Comparison of ENCODE assay signal across 7 cellular contexts in genomic region chr1:165623624-165624023, GRCh38.
"Had no signal": no experiment of that assay in that cellular context is flagged by ENCODE, and none has a peak within 500 bp of the region (broad histone marks: within the 10 kb centered on the region; RNA-seq: fewer than 3 reads in every experiment).

No MANE protein-coding gene starts in this region.

- FAIRE-seq: H1, H54, HTR-8/SVneo had no signal

- H3K4me3 ChIP-seq: GM23338 had no signal

- DNase-seq: H9, HCEC 1CT, KG1 had no signal

- ATAC-seq: GM23338 had no signal
